20 cellular contexts compared by ENCODE assay signal in genomic region chr14:68702105-68702504, GRCh38.
"Had no signal": no experiment of that assay in that cellular context is flagged by ENCODE, and none has a peak within 500 bp of the region (broad histone marks: within the 10 kb centered on the region; RNA-seq: fewer than 3 reads in every experiment).

No MANE protein-coding gene starts in this region.

- H3K27me3 ChIP-seq: brain microvascular endothelial cell, esophagus muscularis mucosa, gastrocnemius medialis, tibial artery had no signal

- H3K4me3 ChIP-seq: dorsolateral prefrontal cortex, esophagus muscularis mucosa, gastrocnemius medialis, left ventricle myocardium inferior, tibial artery had no signal

- H3K79me2 ChIP-seq: parathyroid adenoma had no signal

- H3K36me3 Mint-ChIP-seq: activated CD4-positive, alpha-beta memory T cell treated with anti-CD3 and anti-CD28 coated beads for 36 hours; natural killer cell treated with Interleukin-12 subunit alpha and Interleukin-12 subunit beta and Interleukin-15 and Interleukin-18, amount 100 ng/mL, for 72 hours had no signal

- H2AFZ ChIP-seq: parathyroid adenoma had no signal

- H3K36me3 ChIP-seq: brain microvascular endothelial cell, esophagus muscularis mucosa, gastrocnemius medialis, left ventricle myocardium inferior, tibial artery had no signal

- H3K27ac Mint-ChIP-seq: activated CD4-positive, alpha-beta memory T cell treated with anti-CD3 and anti-CD28 coated beads for 36 hours; activated naive CD4-positive, alpha-beta T cell treated with anti-CD3 and anti-CD28 coated beads, Interleukin-2, amount 50 U/mL, for 24 hours; effector memory CD8-positive, alpha-beta T cell had no signal

- H3K4me1 ChIP-seq: gastrocnemius medialis had no signal

- H3K4me3 Mint-ChIP-seq: activated CD4-positive, alpha-beta memory T cell treated with anti-CD3 and anti-CD28 coated beads for 36 hours; activated naive CD4-positive, alpha-beta T cell treated with anti-CD3 and anti-CD28 coated beads, Interleukin-2, amount 50 U/mL, for 24 hours; effector memory CD8-positive, alpha-beta T cell; natural killer cell treated with Interleukin-12 subunit alpha and Interleukin-12 subunit beta and Interleukin-15 and Interleukin-18, amount 100 ng/mL, for 72 hours had no signal

- H3K9me3 Mint-ChIP-seq: activated naive CD4-positive, alpha-beta T cell treated with anti-CD3 and anti-CD28 coated beads, Interleukin-2, amount 50 U/mL, for 24 hours; effector memory CD8-positive, alpha-beta T cell; natural killer cell treated with Interleukin-12 subunit alpha and Interleukin-12 subunit beta and Interleukin-15 and Interleukin-18, amount 100 ng/mL, for 72 hours had no signal

- H3K9me3 ChIP-seq: esophagus muscularis mucosa, gastrocnemius medialis, left ventricle myocardium inferior, tibial artery had no signal

- DNase-seq: activated CD4-positive, alpha-beta memory T cell treated with anti-CD3 and anti-CD28 coated beads for 36 hours; activated CD4-positive, alpha-beta T cell treated with anti-CD3 and anti-CD28 coated beads for 48 hours; activated gamma-delta T cell; activated T-cell treated with anti-CD3 and anti-CD28 coated beads for 4 hours; brain microvascular endothelial cell; central memory CD4-positive, alpha-beta T cell; dorsolateral prefrontal cortex; effector memory CD8-positive, alpha-beta T cell; gastrocnemius medialis; hippocampal formation; left ventricle myocardium inferior; mammary epithelial cell; nucleus accumbens; stimulated activated CD4-positive, alpha-beta T cell treated with anti-CD3 and anti-CD28 coated beads, Interleukin-4, amount 100 ng/mL, for 24 hours; stimulated activated naive CD8-positive, alpha-beta T cell treated with anti-CD3 and anti-CD28 coated beads, Interleukin-15, Interleukin-2, amounts not matched to agents 100 U/mL and 50 U/mL, for 24 hours; tibial artery had no signal

- ATAC-seq: effector memory CD8-positive, alpha-beta T cell; gastrocnemius medialis; natural killer cell treated with Interleukin-12 subunit alpha and Interleukin-12 subunit beta and Interleukin-15 and Interleukin-18, amount 100 ng/mL, for 72 hours; stimulated activated naive CD8-positive, alpha-beta T cell treated with anti-CD3 and anti-CD28 coated beads, Interleukin-15, Interleukin-2, amounts not matched to agents 100 U/mL and 50 U/mL, for 24 hours had no signal

- H3K27ac ChIP-seq: brain microvascular endothelial cell, dorsolateral prefrontal cortex, esophagus muscularis mucosa, gastrocnemius medialis, left ventricle myocardium inferior, parathyroid adenoma, tibial artery had no signal

- H3K9ac ChIP-seq: parathyroid adenoma had no signal

- H3K27me3 Mint-ChIP-seq: activated CD4-positive, alpha-beta memory T cell treated with anti-CD3 and anti-CD28 coated beads for 36 hours; activated naive CD4-positive, alpha-beta T cell treated with anti-CD3 and anti-CD28 coated beads, Interleukin-2, amount 50 U/mL, for 24 hours; effector memory CD8-positive, alpha-beta T cell had no signal
